Comparison of ENCODE assay signal across 2 cellular contexts in the genomic region with DNA sequence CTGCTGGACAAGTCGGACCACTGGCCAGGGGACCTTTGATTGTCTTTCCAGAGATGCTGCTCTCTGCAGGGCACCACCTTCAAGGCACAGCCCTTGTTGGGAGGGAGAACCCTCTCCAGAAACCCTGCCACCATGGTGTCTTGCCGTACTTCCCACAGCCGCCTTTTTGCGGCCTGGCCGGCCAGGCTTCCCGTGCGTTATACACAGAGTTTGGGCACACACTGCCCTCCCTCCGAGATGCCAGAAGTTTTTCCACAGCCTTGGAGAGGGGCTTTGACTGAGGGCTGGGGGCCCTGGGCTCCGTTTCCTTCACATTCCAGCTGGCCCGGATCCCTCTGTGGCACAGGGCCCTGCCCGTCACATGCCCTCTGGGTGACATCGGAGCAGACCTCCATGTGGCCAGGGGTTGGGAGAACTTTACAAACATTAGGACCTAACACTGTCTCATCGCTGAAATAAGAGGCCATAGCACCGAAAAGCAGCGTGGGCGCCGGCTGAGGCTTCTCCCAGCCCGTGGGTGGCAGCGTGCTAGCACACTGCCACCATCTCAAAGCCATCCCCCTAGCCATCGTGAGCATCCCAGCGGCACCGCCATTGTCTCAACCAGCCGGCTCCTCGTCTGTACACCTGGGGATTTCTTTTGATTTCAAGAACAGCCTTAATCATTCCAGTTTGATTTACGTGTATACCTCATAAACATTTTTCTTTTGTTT.
A peak's percentile ranks its signal among the peaks of the same experiment; 100 is the strongest.
TF ChIP-seq lines count a peak whose summit lies in the region.

No MANE protein-coding gene starts in this region.

TF ChIP-seq in K562, 482 proteins besides CTCF, POLR2A, EP300 and RAD21:
- TF ChIP-seq, protein P1, sequence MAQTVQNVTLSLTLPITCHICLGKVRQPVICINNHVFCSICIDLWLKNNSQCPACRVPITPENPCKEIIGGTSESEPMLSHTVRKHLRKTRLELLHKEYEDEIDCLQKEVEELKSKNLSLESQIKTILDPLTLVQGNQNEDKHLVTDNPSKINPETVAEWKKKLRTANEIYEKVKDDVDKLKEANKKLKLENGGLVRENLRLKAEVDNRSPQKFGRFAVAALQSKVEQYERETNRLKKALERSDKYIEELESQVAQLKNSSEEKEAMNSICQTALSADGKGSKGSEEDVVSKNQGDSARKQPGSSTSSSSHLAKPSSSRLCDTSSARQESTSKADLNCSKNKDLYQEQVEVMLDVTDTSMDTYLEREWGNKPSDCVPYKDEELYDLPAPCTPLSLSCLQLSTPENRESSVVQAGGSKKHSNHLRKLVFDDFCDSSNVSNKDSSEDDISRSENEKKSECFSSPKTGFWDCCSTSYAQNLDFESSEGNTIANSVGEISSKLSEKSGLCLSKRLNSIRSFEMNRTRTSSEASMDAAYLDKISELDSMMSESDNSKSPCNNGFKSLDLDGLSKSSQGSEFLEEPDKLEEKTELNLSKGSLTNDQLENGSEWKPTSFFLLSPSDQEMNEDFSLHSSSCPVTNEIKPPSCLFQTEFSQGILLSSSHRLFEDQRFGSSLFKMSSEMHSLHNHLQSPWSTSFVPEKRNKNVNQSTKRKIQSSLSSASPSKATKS (CRISPR knock-in tag; IDR thresholded peaks at IDR 0.05) = no peak
- peak; percentile 56; the same call in 1 of the 2 replicates for TF ChIP-seq POLR2G (IDR thresholded peaks at IDR 0.05; ENCODE audit: low read depth, low read length)

TF ChIP-seq in liver, 16 proteins besides CTCF, POLR2A, EP300 and RAD21:
- no peak for TF ChIP-seq JUND (IDR thresholded peaks at IDR 0.05)
- no peak for TF ChIP-seq TAF1 (conservative IDR thresholded peaks at IDR 0.05)
- TF ChIP-seq GABPA (IDR thresholded peaks at IDR 0.05 in 1 of 2, conservative IDR thresholded peaks at IDR 0.05 in 1 of 2) = no peak
- no peak for TF ChIP-seq HNF4A (conservative IDR thresholded peaks at IDR 0.05)
- TF ChIP-seq, protein P2, sequence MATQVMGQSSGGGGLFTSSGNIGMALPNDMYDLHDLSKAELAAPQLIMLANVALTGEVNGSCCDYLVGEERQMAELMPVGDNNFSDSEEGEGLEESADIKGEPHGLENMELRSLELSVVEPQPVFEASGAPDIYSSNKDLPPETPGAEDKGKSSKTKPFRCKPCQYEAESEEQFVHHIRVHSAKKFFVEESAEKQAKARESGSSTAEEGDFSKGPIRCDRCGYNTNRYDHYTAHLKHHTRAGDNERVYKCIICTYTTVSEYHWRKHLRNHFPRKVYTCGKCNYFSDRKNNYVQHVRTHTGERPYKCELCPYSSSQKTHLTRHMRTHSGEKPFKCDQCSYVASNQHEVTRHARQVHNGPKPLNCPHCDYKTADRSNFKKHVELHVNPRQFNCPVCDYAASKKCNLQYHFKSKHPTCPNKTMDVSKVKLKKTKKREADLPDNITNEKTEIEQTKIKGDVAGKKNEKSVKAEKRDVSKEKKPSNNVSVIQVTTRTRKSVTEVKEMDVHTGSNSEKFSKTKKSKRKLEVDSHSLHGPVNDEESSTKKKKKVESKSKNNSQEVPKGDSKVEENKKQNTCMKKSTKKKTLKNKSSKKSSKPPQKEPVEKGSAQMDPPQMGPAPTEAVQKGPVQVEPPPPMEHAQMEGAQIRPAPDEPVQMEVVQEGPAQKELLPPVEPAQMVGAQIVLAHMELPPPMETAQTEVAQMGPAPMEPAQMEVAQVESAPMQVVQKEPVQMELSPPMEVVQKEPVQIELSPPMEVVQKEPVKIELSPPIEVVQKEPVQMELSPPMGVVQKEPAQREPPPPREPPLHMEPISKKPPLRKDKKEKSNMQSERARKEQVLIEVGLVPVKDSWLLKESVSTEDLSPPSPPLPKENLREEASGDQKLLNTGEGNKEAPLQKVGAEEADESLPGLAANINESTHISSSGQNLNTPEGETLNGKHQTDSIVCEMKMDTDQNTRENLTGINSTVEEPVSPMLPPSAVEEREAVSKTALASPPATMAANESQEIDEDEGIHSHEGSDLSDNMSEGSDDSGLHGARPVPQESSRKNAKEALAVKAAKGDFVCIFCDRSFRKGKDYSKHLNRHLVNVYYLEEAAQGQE (IDR thresholded peaks at IDR 0.05) = no peak
- TF ChIP-seq ATF3 (IDR thresholded peaks at IDR 0.05) = no peak
- TF ChIP-seq MAX (IDR thresholded peaks at IDR 0.05) = no peak
- TF ChIP-seq SP1 (IDR thresholded peaks at IDR 0.05) = no peak
- no peak for TF ChIP-seq HNF4G (IDR thresholded peaks at IDR 0.05)
- no peak for TF ChIP-seq RXRA (IDR thresholded peaks at IDR 0.05)
- TF ChIP-seq FOXA2 (IDR thresholded peaks at IDR 0.05) = no peak
- TF ChIP-seq EGR1 (IDR thresholded peaks at IDR 0.05; ENCODE audit: low read depth in 2 of 2) = no peak
- TF ChIP-seq NR2F2 (IDR thresholded peaks at IDR 0.05) = no peak
